In genomic region chr4:149735796-149736195, GRCh38 we compare ENCODE assay signal across 1 cellular context.
TF ChIP-seq lines count a peak whose summit lies in the region.

No MANE protein-coding gene starts in this region.

TF ChIP-seq in GM12878, 131 proteins besides CTCF, POLR2A, EP300 and RAD21 (continued from another document):
- TF ChIP-seq CEBPZ (IDR thresholded peaks at IDR 0.05; ENCODE audit: low read depth, low read length) (no peak), KLF5 (IDR thresholded peaks at IDR 0.05; ENCODE audit: partially characterized antibody) (no peak), CEBPB (IDR thresholded peaks at IDR 0.05; ENCODE audit: borderline replicate concordance in 1 of 2, low read depth in 2 of 2, low read length in 2 of 2) (no peak), BCL11A (IDR thresholded peaks at IDR 0.05; ENCODE audit: low read depth, low read length) (no peak), JUNB (IDR thresholded peaks at IDR 0.05) (no peak)
